ENCODE assay signal across 17 cellular contexts in the genomic region with DNA sequence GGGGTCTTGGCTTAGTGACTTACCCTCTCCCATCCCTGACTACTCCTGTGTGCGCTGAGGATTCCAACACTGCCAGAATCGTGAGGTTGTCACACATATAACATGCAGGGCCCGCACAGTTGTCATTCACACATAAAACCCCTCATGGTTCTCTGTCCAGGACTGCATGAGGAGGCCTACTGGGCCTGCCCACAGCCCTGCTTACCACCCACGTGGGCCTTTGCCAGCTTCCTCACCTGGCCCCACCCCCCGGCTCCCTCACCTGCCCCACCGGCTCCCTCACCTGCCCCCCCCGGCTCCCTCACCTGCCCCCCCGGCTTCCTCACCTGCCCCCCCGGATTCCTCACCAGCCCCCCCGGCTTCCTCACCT.
A peak's percentile ranks its signal among the peaks of the same experiment; 100 is the strongest.
DNase-seq lines count a peak whose midpoint lies in the region; ATAC-seq and TF ChIP-seq lines count a peak whose summit lies in the region.
"Had no signal": no experiment of that assay in that cellular context is flagged by ENCODE, and none has a peak within 500 bp of the region (broad histone marks: within the 10 kb centered on the region; RNA-seq: fewer than 3 reads in every experiment).

No MANE protein-coding gene starts in this region.

- no peak for DNase-seq in SK-N-SH
- no peak for DNase-seq in GM23338 (ENCODE audit: low spot score)
- peak; percentile 82 for DNase-seq in NCI-H69 (lab: John Stamatoyannopoulos, UW)
- peak; percentile 57 for DNase-seq in mesenteric fat pad (ENCODE audit: low spot score)
- DNase-seq in nephron progenitor cell, result no peak
- DNase-seq in BE2C, result no peak
- DNase-seq: Calu3; CD4-positive, alpha-beta T cell; DMS79; PC-9 had no signal

- peaks cover 5% of the 10 kb centered on the region for H3K27me3 Mint-ChIP-seq in GM23338 (ENCODE audit: insufficient read depth, low read depth, poor library complexity)
- H3K27me3 Mint-ChIP-seq in nephron progenitor cell (ENCODE audit: low read depth, poor library complexity), result peaks cover 25% of the 10 kb centered on the region

- no peaks in the 10 kb centered on the region for H3K79me2 ChIP-seq in SK-N-SH (ENCODE audit: insufficient read depth)
- H3K79me2 ChIP-seq in GM23338 (replicated peaks; ENCODE audit: insufficient read depth), result no peaks in the 10 kb centered on the region

- H3K36me3 Mint-ChIP-seq in GM23338 (ENCODE audit: low read depth) (no peaks in the 10 kb centered on the region), nephron progenitor cell (ENCODE audit: low read depth) (no peaks in the 10 kb centered on the region)

- no peak for TF ChIP-seq EP300 in SK-N-SH (IDR thresholded peaks at IDR 0.05; ENCODE audit: borderline replicate concordance in 1 of 2, low read depth in 1 of 2, low read length in 1 of 2)

- H3F3A ChIP-seq in SK-N-SH (replicated peaks; ENCODE audit: insufficient read depth) (no peaks in the 10 kb centered on the region), GM23338 (replicated peaks; ENCODE audit: low read depth) (no peaks in the 10 kb centered on the region)

- H3K27ac Mint-ChIP-seq in GM23338, result no peak overlapping the region
- no peak overlapping the region for H3K27ac Mint-ChIP-seq in nephron progenitor cell
- H3K27ac Mint-ChIP-seq: CD4-positive, alpha-beta T cell; T-helper 1 cell treated with Interleukin-12 subunit alpha and Interleukin-12 subunit beta and Interleukin-4 antibody, amounts not matched to agents 30 μg/mL and 1 μg/mL, for 36 hours had no signal

- CTCF ChIA-PET in SK-N-SH (lab: Yijun Ruan, JAX), result no interaction called here

- no peaks in the 10 kb centered on the region for H3K9me3 ChIP-seq in SK-N-SH
- H3K9me3 ChIP-seq in BE2C, result no peaks in the 10 kb centered on the region
- H3K9me3 ChIP-seq: HAP-1 had no signal

- POLR2A ChIA-PET in SK-N-SH (lab: Yijun Ruan, JAX), result no interaction called here

- no peak overlapping the region for H3K4me3 Mint-ChIP-seq in GM23338
- no peak overlapping the region for H3K4me3 Mint-ChIP-seq in nephron progenitor cell
- H3K4me3 Mint-ChIP-seq: CD4-positive, alpha-beta T cell; T-helper 1 cell treated with Interleukin-12 subunit alpha and Interleukin-12 subunit beta and Interleukin-4 antibody, amounts not matched to agents 30 μg/mL and 1 μg/mL, for 36 hours had no signal

- H3K4me3 ChIP-seq in SK-N-SH (ENCODE audit: low read depth in 2 of 2, low read length in 1 of 2) (peak overlapping the region in 1 of 2 experiments; percentile 61; a peak in 1 of 4 replicates), GM23338 (no peak overlapping the region), BE2C (ENCODE audit: low read depth, low read length) (no peak overlapping the region)
- H3K4me3 ChIP-seq: HAP-1, K562, SK-N-MC had no signal

- no peak for TF ChIP-seq RAD21 in SK-N-SH (IDR thresholded peaks at IDR 0.05; ENCODE audit: low read length)

- H3K4me1 Mint-ChIP-seq in GM23338 (peaks cover 3% of the 10 kb centered on the region), nephron progenitor cell (peaks cover 36% of the 10 kb centered on the region)

- TF ChIP-seq CTCF in SK-N-SH (IDR thresholded peaks at IDR 0.05) (no peak), GM23338 (conservative IDR thresholded peaks at IDR 0.05; ENCODE audit: low read depth in 2 of 2) (no peak), nephron progenitor cell (IDR thresholded peaks at IDR 0.05) (no peak), BE2C (IDR thresholded peaks at IDR 0.05; ENCODE audit: low read depth, low read length) (no peak)

- no peak; the same call in 2 of the 3 replicates for ATAC-seq in SK-N-SH treated with all-trans-retinoic acid at 6 μM for 48 hours
- ATAC-seq in GM23338, result peak; percentile 16; the same call in 1 of the 3 replicates
- ATAC-seq in GM19035 (IDR thresholded peaks at IDR 0.05; ENCODE audit: unreplicated experiment), result no peak

- H3K9me2 ChIP-seq in SK-N-SH, result no peaks in the 10 kb centered on the region
- H3K9me2 ChIP-seq in GM23338 (ENCODE audit: insufficient read depth), result no peaks in the 10 kb centered on the region

- H3K4me2 ChIP-seq in SK-N-SH (peak overlapping the region; percentile 76; the same call in 1 of the 2 replicates), GM23338 (no peak overlapping the region)

- H3K4me1 ChIP-seq in SK-N-SH (ENCODE audit: control insufficient read depth in 1 of 2, insufficient read depth in 2 of 2, low read depth in 1 of 2, low read length in 1 of 2), result no peaks in the 10 kb centered on the region; a peak in 1 of 4 replicates
- H3K4me1 ChIP-seq in GM23338 (ENCODE audit: insufficient read depth), result no peaks in the 10 kb centered on the region
- no peaks in the 10 kb centered on the region for H3K4me1 ChIP-seq in BE2C
- H3K4me1 ChIP-seq: HAP-1 had no signal

- peaks cover 5% of the 10 kb centered on the region; the same call in 2 of the 3 replicates for H3K9me3 Mint-ChIP-seq in GM23338
- H3K9me3 Mint-ChIP-seq in nephron progenitor cell, result no peaks in the 10 kb centered on the region
- H3K9me3 Mint-ChIP-seq: CD4-positive, alpha-beta T cell; T-helper 1 cell treated with Interleukin-12 subunit alpha and Interleukin-12 subunit beta and Interleukin-4 antibody, amounts not matched to agents 30 μg/mL and 1 μg/mL, for 36 hours had no signal

- H4K20me1 ChIP-seq in SK-N-SH (ENCODE audit: insufficient read depth), result no peaks in the 10 kb centered on the region
- no peaks in the 10 kb centered on the region for H4K20me1 ChIP-seq in GM23338 (replicated peaks; ENCODE audit: insufficient read depth)

- H2AFZ ChIP-seq in SK-N-SH (ENCODE audit: low read depth) (no peak overlapping the region), GM23338 (no peak overlapping the region)

- H3K27ac ChIP-seq in SK-N-SH (ENCODE audit: low read depth in 2 of 2, low read length in 1 of 2) (no peak overlapping the region), GM23338 (ENCODE audit: low read depth) (no peak overlapping the region)
- H3K27ac ChIP-seq: HL-60, PC-9, SK-N-MC had no signal

- WGBS in SK-N-SH (ENCODE audit: low lambda C conversion rate), result 19% methylated on average over 5 of the region's 10 CpGs

- H3K36me3 ChIP-seq in SK-N-SH (replicated peaks in 1 of 2; ENCODE audit: control insufficient read depth in 1 of 2, insufficient read depth in 2 of 2, low read length in 1 of 2) (no peaks in the 10 kb centered on the region), GM23338 (ENCODE audit: insufficient read depth) (no peaks in the 10 kb centered on the region), BE2C (no peaks in the 10 kb centered on the region)
- H3K36me3 ChIP-seq: HAP-1 had no signal

- H3K9ac ChIP-seq in SK-N-SH, result no peak overlapping the region

- peaks cover 13% of the 10 kb centered on the region for H3K27me3 ChIP-seq in SK-N-SH (ENCODE audit: insufficient read depth)
- no peaks in the 10 kb centered on the region for H3K27me3 ChIP-seq in GM23338 (ENCODE audit: insufficient read depth)
- peaks cover 22% of the 10 kb centered on the region for H3K27me3 ChIP-seq in BE2C

TF ChIP-seq in SK-N-SH, 30 proteins besides CTCF, POLR2A, EP300 and RAD21 (continues in another document):
- no peak for TF ChIP-seq MXI1 (IDR thresholded peaks at IDR 0.05; ENCODE audit: low read depth, low read length)
- no peak for TF ChIP-seq FOSL2 (IDR thresholded peaks at IDR 0.05; ENCODE audit: borderline replicate concordance, low read depth)
- TF ChIP-seq RXRA (IDR thresholded peaks at IDR 0.05; ENCODE audit: borderline replicate concordance, low read depth), result no peak
- no peak for TF ChIP-seq JUND (IDR thresholded peaks at IDR 0.05)

TF ChIP-seq in SK-N-SH treated with all-trans-retinoic acid at 6 μM for 48 hours, 23 proteins besides CTCF, POLR2A, EP300 and RAD21 (continues in another document):
- TF ChIP-seq ZNF565 (CRISPR knock-in tag; conservative IDR thresholded peaks at IDR 0.05; ENCODE audit: low read depth), result no peak
- TF ChIP-seq, protein P1, sequence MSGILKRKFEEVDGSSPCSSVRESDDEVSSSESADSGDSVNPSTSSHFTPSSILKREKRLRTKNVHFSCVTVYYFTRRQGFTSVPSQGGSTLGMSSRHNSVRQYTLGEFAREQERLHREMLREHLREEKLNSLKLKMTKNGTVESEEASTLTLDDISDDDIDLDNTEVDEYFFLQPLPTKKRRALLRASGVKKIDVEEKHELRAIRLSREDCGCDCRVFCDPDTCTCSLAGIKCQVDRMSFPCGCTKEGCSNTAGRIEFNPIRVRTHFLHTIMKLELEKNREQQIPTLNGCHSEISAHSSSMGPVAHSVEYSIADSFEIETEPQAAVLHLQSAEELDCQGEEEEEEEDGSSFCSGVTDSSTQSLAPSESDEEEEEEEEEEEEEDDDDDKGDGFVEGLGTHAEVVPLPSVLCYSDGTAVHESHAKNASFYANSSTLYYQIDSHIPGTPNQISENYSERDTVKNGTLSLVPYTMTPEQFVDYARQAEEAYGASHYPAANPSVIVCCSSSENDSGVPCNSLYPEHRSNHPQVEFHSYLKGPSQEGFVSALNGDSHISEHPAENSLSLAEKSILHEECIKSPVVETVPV (CRISPR knock-in tag; IDR thresholded peaks at IDR 0.05), result no peak
- TF ChIP-seq ZFP3 (CRISPR knock-in tag; IDR thresholded peaks at IDR 0.05), result no peak
- no peak for TF ChIP-seq SNAI2 (CRISPR knock-in tag; IDR thresholded peaks at IDR 0.05)
- no peak for TF ChIP-seq ISL1 (CRISPR knock-in tag; IDR thresholded peaks at IDR 0.05)
- no peak for TF ChIP-seq ZC3H10 (CRISPR knock-in tag; IDR thresholded peaks at IDR 0.05)

TF ChIP-seq in GM23338, 12 proteins besides CTCF, POLR2A, EP300 and RAD21 (continues in another document):
- TF ChIP-seq ZNF331 (CRISPR knock-in tag; IDR thresholded peaks at IDR 0.05; ENCODE audit: low read depth), result no peak

Comparison
In these comparisons a context has a peak if more than half of its experiments do, and no peak if none do; other contexts are left out.
1. DNase-seq: peak in NCI-H69 (single experiment) and mesenteric fat pad (single experiment); none in SK-N-SH (single experiment), GM23338 (single experiment), nephron progenitor cell (single experiment) and BE2C (single experiment).